In genomic region chr9:33778700-33779351, GRCh38 we compare ENCODE assay signal across 9 cellular contexts. TPM values are rescaled to one million over a fixed set of nuclear protein-coding genes. Genes with fewer than 3 reads are reported as not detected.
A peak's percentile ranks its signal among the peaks of the same experiment; 100 is the strongest.
DNase-seq lines count a peak whose midpoint lies in the region; ATAC-seq and TF ChIP-seq lines count a peak whose summit lies in the region.
"Had no signal": no experiment of that assay in that cellular context is flagged by ENCODE, and none has a peak within 500 bp of the region (broad histone marks: within the 10 kb centered on the region; RNA-seq: fewer than 3 reads in every experiment).

No MANE protein-coding gene starts in this region.

- no peak overlapping the region for H3K4me3 Mint-ChIP-seq in brain
- H3K4me3 Mint-ChIP-seq: dendritic cell treated with granulocyte-macrophage colony-stimulating factor and Interleukin-4, amounts not matched to agents 40 ng/mL and 50 ng/mL, for 4 days had no signal

- H3K27me3 Mint-ChIP-seq in brain, result no peaks in the 10 kb centered on the region

- H3K36me3 Mint-ChIP-seq in brain, result no peaks in the 10 kb centered on the region

- no peak for ATAC-seq in HG02938 (IDR thresholded peaks at IDR 0.05; ENCODE audit: unreplicated experiment)

- no peak overlapping the region for H3K27ac Mint-ChIP-seq in brain
- H3K27ac Mint-ChIP-seq: dendritic cell treated with granulocyte-macrophage colony-stimulating factor and Interleukin-4, amounts not matched to agents 40 ng/mL and 50 ng/mL, for 4 days had no signal

- no peaks in the 10 kb centered on the region for H3K36me3 ChIP-seq in H7 (replicated peaks; ENCODE audit: control insufficient read depth, insufficient read depth, low read length)

- no peaks in the 10 kb centered on the region for H3K27me3 ChIP-seq in H7 (ENCODE audit: control insufficient read depth, insufficient read depth, low read length)

- TF ChIP-seq CTCF in brain (conservative IDR thresholded peaks at IDR 0.05), result peak; percentile 63 to 84

- peaks cover 7% of the 10 kb centered on the region for H3K4me1 Mint-ChIP-seq in brain

- DNase-seq in ELR (ENCODE audit: low read depth), result peak; percentile 81
- peak; percentile 79 for DNase-seq in H7
- peak; percentile 65 for DNase-seq in NCI-H1092 (lab: John Stamatoyannopoulos, UW)
- peak in 4 of 5 donors; percentile 4 to 48 (median 26) for DNase-seq in T-helper 1 cell
- DNase-seq in inferior parietal cortex (ENCODE audit: extremely low spot score), result peak; percentile 81
- peak; percentile 33 for DNase-seq in stimulated activated CD4-positive, alpha-beta T cell treated with anti-CD3 and anti-CD28 coated beads, Interleukin-1b, Interleukin-23, amount 100 ng/mL, for 48 hours

- no peak overlapping the region for H3K4me3 ChIP-seq in H7 (ENCODE audit: insufficient read depth, low read depth, low read length)

- H3K9me3 Mint-ChIP-seq in brain, result peaks cover 4 to 15% (median 6%) of the 10 kb centered on the region in 5 experiments
- H3K9me3 Mint-ChIP-seq: dendritic cell treated with granulocyte-macrophage colony-stimulating factor and Interleukin-4, amounts not matched to agents 40 ng/mL and 50 ng/mL, for 4 days had no signal

RNA-seq across cellular contexts. Expression of gene PRSS3, which starts 16.5 kb away (rescaled TPM):
- not detected in 2 replicates for total RNA-seq in H7 (2014; rRNA removed; shearing (Covaris generic))
- polyA plus RNA-seq in brain (ENCODE audit: insufficient read depth, low read depth, low replicate concordance), result 22.2 TPM

RNA-seq across cellular contexts. Expression of gene UBE2R2, which starts 38.1 kb away (rescaled TPM):
- 28.2 and 32.3 TPM in 2 replicates for total RNA-seq in H7 (2014; rRNA removed; shearing (Covaris generic))
- polyA plus RNA-seq in brain (ENCODE audit: insufficient read depth, low read depth, low replicate concordance), result 104 TPM

Comparison
In these comparisons a context has a peak if more than half of its experiments do, and no peak if none do; other contexts are left out.
1. DNase-seq: peak in every context shown above with its lines; median percentile 81 in ELR; 81 in inferior parietal cortex; 79 in H7; 65 in NCI-H1092; 33 in stimulated activated CD4-positive, alpha-beta T cell treated with anti-CD3 and anti-CD28 coated beads, Interleukin-1b, Interleukin-23, amount 100 ng/mL, for 48 hours; 26 in T-helper 1 cell.